In genomic region chr18:54405290-54405689, GRCh38 we compare ENCODE assay signal across 7 cellular contexts. TPM values are rescaled to one million over a fixed set of nuclear protein-coding genes. Genes with fewer than 3 reads are reported as not detected.
"Had no signal": no experiment of that assay in that cellular context is flagged by ENCODE, and none has a peak within 500 bp of the region (broad histone marks: within the 10 kb centered on the region; RNA-seq: fewer than 3 reads in every experiment).

No MANE protein-coding gene starts in this region.

- H3K9me3 Mint-ChIP-seq: GM23338, H9 had no signal

- H3K4me3 Mint-ChIP-seq: GM23338, H9 had no signal

- H3K4me2 ChIP-seq: GM23338 had no signal

- ATAC-seq: GM23338, K562 had no signal

- DNase-seq: H9, HCEC 1CT, IMR-90 had no signal

- H3K27ac Mint-ChIP-seq: GM23338, H9 had no signal

- H2AFZ ChIP-seq: GM23338 had no signal

- H3K4me3 ChIP-seq: GM23338, K562 had no signal

RNA-seq across cellular contexts. Expression of gene STARD6, which starts 47.6 kb away (rescaled TPM):
- total RNA-seq: GM23338, H1, H9, HT-29, IMR-90, K562 had no signal
